Comparison of ENCODE assay signal across 7 cellular contexts in the genomic region with DNA sequence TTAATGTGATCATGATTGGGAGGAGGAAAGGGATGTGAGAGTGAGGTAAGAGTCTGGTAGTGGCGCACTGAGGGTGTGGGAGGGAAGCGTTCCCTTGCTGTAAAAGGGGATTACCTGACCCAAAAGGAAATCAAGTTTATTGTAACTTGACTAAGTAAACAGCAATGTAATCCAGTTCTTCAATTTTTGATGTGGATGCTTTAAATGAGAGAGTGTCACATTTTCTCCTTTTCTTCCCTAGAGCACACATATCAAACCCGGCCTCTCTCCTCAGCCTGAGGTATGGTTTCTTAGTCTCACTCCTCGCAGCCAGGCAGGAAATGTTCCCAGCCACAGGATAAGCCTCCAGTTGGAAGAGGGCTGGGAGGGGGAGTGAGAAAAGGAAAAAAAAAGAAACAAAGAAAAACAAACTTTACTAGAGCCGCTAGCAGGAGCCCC. TPM values are rescaled to one million over a fixed set of nuclear protein-coding genes. Genes with fewer than 3 reads are reported as not detected.
DNase-seq lines count a peak whose midpoint lies in the region; ATAC-seq, FAIRE-seq and TF ChIP-seq lines count a peak whose summit lies in the region.

No MANE protein-coding gene starts in this region.

- H3K27ac Mint-ChIP-seq in astrocyte (ENCODE audit: unreplicated experiment) = peak overlapping the region; percentile 93
- no peak overlapping the region for H3K27ac Mint-ChIP-seq in naive thymus-derived CD8-positive, alpha-beta T cell

- no peaks in the 10 kb centered on the region for H3K36me3 Mint-ChIP-seq in astrocyte (ENCODE audit: low read depth, unreplicated experiment)
- no peaks in the 10 kb centered on the region for H3K36me3 Mint-ChIP-seq in naive thymus-derived CD8-positive, alpha-beta T cell

- H2BK5ac ChIP-seq in IMR-90 (ENCODE audit: low read depth, low read length, poor library complexity, severe bottlenecking) = peak overlapping the region; percentile 27

- DNase-seq in IMR-90 (no peak), astrocyte (ENCODE audit: low read depth) (peak; percentile 12), kidney epithelial cell (ENCODE audit: low read depth) (no peak), superior temporal gyrus (ENCODE audit: extremely low spot score) (peak; percentile 66), hypothalamus (lab: John Stamatoyannopoulos, UW) (no peak)
- DNase-seq in naive thymus-derived CD8-positive, alpha-beta T cell = no peak

- H4K91ac ChIP-seq in IMR-90 (ENCODE audit: insufficient read depth, low read depth, low read length) = peak overlapping the region; percentile 57

- peak; percentile 53 for ATAC-seq in IMR-90 (ENCODE audit: low read depth)
- ATAC-seq in naive thymus-derived CD8-positive, alpha-beta T cell = no peak
- no peak for ATAC-seq in GM21529 (IDR thresholded peaks at IDR 0.05; ENCODE audit: unreplicated experiment)

- H2BK20ac ChIP-seq in IMR-90 (ENCODE audit: low read depth, low read length) = peak overlapping the region; percentile 80

- H3K4me2 ChIP-seq in IMR-90 (ENCODE audit: low read depth, low read length) (peak overlapping the region; percentile 75), astrocyte (ENCODE audit: low read length) (peak overlapping the region; percentile 91)

- H2BK120ac ChIP-seq in IMR-90 (ENCODE audit: low read depth, low read length) = peak overlapping the region; percentile 91

- H3K9me3 ChIP-seq in IMR-90 (ENCODE audit: control insufficient read depth, insufficient read depth, low read length) (no peaks in the 10 kb centered on the region), astrocyte (ENCODE audit: insufficient read depth, low read depth, low read length) (no peaks in the 10 kb centered on the region)

- H3K9ac ChIP-seq in IMR-90 (ENCODE audit: low read depth, low read length) (peak overlapping the region; percentile 72), astrocyte (ENCODE audit: low read length) (peak overlapping the region; percentile 82)

- TF ChIP-seq RAD21 in IMR-90 (IDR thresholded peaks at IDR 0.05; ENCODE audit: low read length) = peak; percentile 10; the same call in 1 of the 2 replicates

- no peaks in the 10 kb centered on the region for H3K9me3 Mint-ChIP-seq in astrocyte (ENCODE audit: unreplicated experiment)
- peaks cover 0 to 5% (median 0%) of the 10 kb centered on the region in 9 donors for H3K9me3 Mint-ChIP-seq in naive thymus-derived CD8-positive, alpha-beta T cell

- H2AFZ ChIP-seq in IMR-90 (replicated peaks; ENCODE audit: low read length, poor library complexity) (peak overlapping the region; percentile 91), astrocyte (ENCODE audit: low read depth, low read length) (peak overlapping the region; percentile 100)

- H3K14ac ChIP-seq in IMR-90 (replicated peaks; ENCODE audit: low read depth, low read length) = peak overlapping the region; percentile 93

- peaks cover 4% of the 10 kb centered on the region for H3K4me1 ChIP-seq in IMR-90 (ENCODE audit: control insufficient read depth, insufficient read depth, low read length)
- H3K4me1 ChIP-seq in astrocyte (ENCODE audit: insufficient read depth, low read length) = peaks cover 19% of the 10 kb centered on the region

- 0 out of 4 replicates have a peak, but pooled peaks cover 4 to 6% of the 10 kb centered on the region in 2 experiments for H3K79me1 ChIP-seq in IMR-90 (ENCODE audit: low read depth in 1 of 2, low read length in 2 of 2)

- CTCF ChIA-PET in IMR-90 (lab: Yijun Ruan, JAX) = no interaction called here

- H3K27ac ChIP-seq in IMR-90 (ENCODE audit: insufficient read depth, low read length) = peak overlapping the region; percentile 96; the same call in 1 of the 2 replicates
- peak overlapping the region; percentile 68 for H3K27ac ChIP-seq in astrocyte (ENCODE audit: low read depth, low read length)

- peak overlapping the region; percentile 93 for H2AK5ac ChIP-seq in IMR-90 (ENCODE audit: low read depth, low read length)

- H4K8ac ChIP-seq in IMR-90 (ENCODE audit: low read depth in 2 of 2, low read length in 2 of 2) = peak overlapping the region; percentile 63 to 77; a peak in 3 of 4 replicates

- peak overlapping the region; percentile 84 for H3K18ac ChIP-seq in IMR-90 (ENCODE audit: low read depth, low read length)

- in situ Hi-C loops in IMR-90 (cut with MboI; ENCODE audit: low sequenced_read_pairs) = no loop called here

- peaks cover 21% of the 10 kb centered on the region for H3K4me1 Mint-ChIP-seq in astrocyte (ENCODE audit: low read depth, unreplicated experiment)
- H3K4me1 Mint-ChIP-seq in naive thymus-derived CD8-positive, alpha-beta T cell = peaks cover 3 to 6% (median 4%) of the 10 kb centered on the region in 4 donors

- H3K4me3 Mint-ChIP-seq in astrocyte (ENCODE audit: unreplicated experiment) = peak overlapping the region; percentile 95
- peak overlapping the region in 4 of 10 donors; percentile 23 to 75 (median 46) for H3K4me3 Mint-ChIP-seq in naive thymus-derived CD8-positive, alpha-beta T cell

- no peaks in the 10 kb centered on the region for H3K27me3 ChIP-seq in IMR-90 (ENCODE audit: control insufficient read depth, insufficient read depth, low read length)
- H3K27me3 ChIP-seq in astrocyte (ENCODE audit: insufficient read depth, low read length) = no peaks in the 10 kb centered on the region
- no peaks in the 10 kb centered on the region for H3K27me3 ChIP-seq in kidney epithelial cell (ENCODE audit: control insufficient read depth, insufficient read depth, low read length)

- POLR2A ChIA-PET in IMR-90 (lab: Charles Lee; ENCODE audit: unreplicated experiment) = no interaction called here
- POLR2A ChIA-PET in naive thymus-derived CD8-positive, alpha-beta T cell (lab: Charles Lee) = no interaction called here

- intact Hi-C loops in IMR-90 (cut with micrococcal nuclease) = loop anchor here (1.0 kb wide), 5 partner anchors 50 to 186 kb away; no protein-coding TSS in a partner anchor

- WGBS in IMR-90 (ENCODE audit: extremely low coverage in 2 of 2, insufficient read length in 1 of 2), 2 experiments = no CpG with 5 or more reads among the region's 5 CpGs

- TF ChIP-seq CTCF in IMR-90 (conservative IDR thresholded peaks at IDR 0.05; ENCODE audit: low read depth, low read length) = no peak
- no peak for TF ChIP-seq CTCF in astrocyte (IDR thresholded peaks at IDR 0.05; ENCODE audit: insufficient read depth, low read depth, low read length)
- no peak for TF ChIP-seq CTCF in kidney epithelial cell (IDR thresholded peaks at IDR 0.05; ENCODE audit: insufficient read depth, low read length, poor library complexity, severe bottlenecking)

- H2BK15ac ChIP-seq in IMR-90 (ENCODE audit: low read depth, low read length) = peak overlapping the region; percentile 69; the same call in 2 of the 3 replicates

- H3K4me3 ChIP-seq in IMR-90 (ENCODE audit: insufficient read depth, low read depth, low read length) = peak overlapping the region; percentile 68; the same call in 1 of the 2 replicates
- peak overlapping the region; percentile 73 for H3K4me3 ChIP-seq in astrocyte (ENCODE audit: insufficient read depth, low read depth, low read length)
- peak overlapping the region; percentile 60 for H3K4me3 ChIP-seq in kidney epithelial cell (ENCODE audit: low read depth, low read length)

- H3K79me2 ChIP-seq in astrocyte (ENCODE audit: insufficient read depth, low read length) = no peaks in the 10 kb centered on the region

- peaks cover 11% of the 10 kb centered on the region; the same call in 1 of the 2 replicates for H3K9me1 ChIP-seq in IMR-90 (ENCODE audit: insufficient read depth, low read length)

- peak overlapping the region; percentile 66; the same call in 1 of the 2 replicates for H4K5ac ChIP-seq in IMR-90 (ENCODE audit: low read depth, low read length)

- TF ChIP-seq POLR2A in IMR-90 (IDR thresholded peaks at IDR 0.05; ENCODE audit: low read depth, low read length) = no peak

- FAIRE-seq in astrocyte (lab: Jason Lieb, UNC) = no peak

- H3K27me3 Mint-ChIP-seq in astrocyte (ENCODE audit: low read depth, unreplicated experiment) = no peaks in the 10 kb centered on the region
- H3K27me3 Mint-ChIP-seq in naive thymus-derived CD8-positive, alpha-beta T cell = peaks cover 13 to 59% (median 22%) of the 10 kb centered on the region in 5 donors

- H4K20me1 ChIP-seq in IMR-90 (ENCODE audit: insufficient read depth, low read length) (no peaks in the 10 kb centered on the region), astrocyte (ENCODE audit: insufficient read depth, low read length) (no peaks in the 10 kb centered on the region)

- BruUV-seq in IMR-90 (replicated peaks; lab: Mats Ljungman, UMichigan) = no TSS peak

- peak overlapping the region; percentile 61 for H3K56ac ChIP-seq in IMR-90 (ENCODE audit: extremely low read depth, insufficient read depth, low read length)

- H3K36me3 ChIP-seq in IMR-90 (ENCODE audit: control insufficient read depth, insufficient read depth, low read length) (no peaks in the 10 kb centered on the region), astrocyte (ENCODE audit: insufficient read depth, low read length) (no peaks in the 10 kb centered on the region), kidney epithelial cell (ENCODE audit: control insufficient read depth, insufficient read depth, low read length) (no peaks in the 10 kb centered on the region)

- peak overlapping the region; percentile 93 for H3K4ac ChIP-seq in IMR-90 (ENCODE audit: low read depth, low read length)

- peak overlapping the region; percentile 84 for H2AK9ac ChIP-seq in IMR-90 (replicated peaks; ENCODE audit: low read depth, low read length, poor library complexity)

- H3K23ac ChIP-seq in IMR-90 (ENCODE audit: low read depth, low read length) = peak overlapping the region; percentile 80; the same call in 1 of the 2 replicates

- dilution Hi-C loops in IMR-90 (cut with HindIII; ENCODE audit: low sequenced_read_pairs, unreplicated experiment) = no loop called here

TF ChIP-seq in IMR-90, 13 proteins besides CTCF, POLR2A, EP300 and RAD21:
- TF ChIP-seq CHD1 (IDR thresholded peaks at IDR 0.05; ENCODE audit: low read depth, low read length) (no peak), MXI1 (IDR thresholded peaks at IDR 0.05; ENCODE audit: borderline replicate concordance, low read depth, low read length) (no peak), RCOR1 (IDR thresholded peaks at IDR 0.05; ENCODE audit: insufficient replicate concordance, low read length) (no peak), SMC3 (IDR thresholded peaks at IDR 0.05; ENCODE audit: low read depth, low read length) (no peak), BHLHE40 (IDR thresholded peaks at IDR 0.05; ENCODE audit: low read depth, low read length) (no peak), CEBPB (IDR thresholded peaks at IDR 0.05; ENCODE audit: low read depth, low read length) (no peak), MAZ (IDR thresholded peaks at IDR 0.05; ENCODE audit: borderline replicate concordance, low read depth, low read length) (no peak), NFE2L2 (IDR thresholded peaks at IDR 0.05; ENCODE audit: low read depth, low read length) (no peak), RFX5 (IDR thresholded peaks at IDR 0.05; ENCODE audit: low read depth, low read length) (no peak)

RNA-seq across cellular contexts. Expression of a gene that starts 0.7 kb away (rescaled TPM):
- total RNA-seq in IMR-90 (2012; rRNA removed) (2.8 and 3.8 TPM in 2 replicates), astrocyte (15.5 and 16.6 TPM in 2 replicates), kidney epithelial cell (4.6 and 6.0 TPM in 2 replicates)
- 1.3 and 1.8 TPM in 2 replicates for polyA plus RNA-seq in IMR-90 (2012; rRNA removed)
- 0.56 and 0.70 TPM in 2 replicates for polyA plus RNA-seq in IMR-90 (2012; cell fraction: cytosol; rRNA removed)
- 0.33 and 3.3 TPM in 2 replicates for polyA plus RNA-seq in IMR-90 (2012; cell fraction: nucleus; rRNA removed; ENCODE audit: low replicate concordance)
- total RNA-seq in naive thymus-derived CD8-positive, alpha-beta T cell = not detected
- not detected for polyA plus RNA-seq in naive thymus-derived CD8-positive, alpha-beta T cell

Comparison
In these comparisons a context has a peak if more than half of its experiments do, and no peak if none do; other contexts are left out.
1. DNase-seq: peak in astrocyte (single experiment) and superior temporal gyrus (single experiment); none in IMR-90 (single experiment), kidney epithelial cell (single experiment), naive thymus-derived CD8-positive, alpha-beta T cell (0 of 10) and hypothalamus (0 of 51).
2. Peak in every context shown above with its lines, with median percentiles within 50 percentile points of each other: H3K4me3 ChIP-seq.